Comparison of ENCODE assay signal across 1 cellular context in the genomic region with DNA sequence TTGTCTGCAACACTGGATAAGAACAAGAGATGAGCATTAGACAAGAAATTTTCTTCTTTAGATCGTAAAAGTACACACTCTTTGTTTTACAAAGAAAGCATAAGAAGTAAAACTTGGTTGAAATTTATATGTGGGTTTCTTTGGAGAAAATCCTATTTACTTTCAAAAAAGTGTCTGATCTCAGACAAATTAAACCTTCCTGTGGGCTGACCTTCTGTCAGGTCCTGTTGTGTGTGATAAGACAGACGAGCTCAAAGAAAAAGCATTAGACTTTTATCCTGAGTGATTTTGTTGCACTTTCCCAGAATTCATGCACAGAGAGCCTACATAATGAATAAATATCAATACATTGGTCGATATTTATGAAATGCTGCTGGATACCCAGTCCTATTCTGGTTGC.
TF ChIP-seq lines count a peak whose summit lies in the region.

No MANE protein-coding gene starts in this region.

TF ChIP-seq in neural cell, 6 proteins besides CTCF, POLR2A, EP300 and RAD21:
- TF ChIP-seq, protein P1, sequence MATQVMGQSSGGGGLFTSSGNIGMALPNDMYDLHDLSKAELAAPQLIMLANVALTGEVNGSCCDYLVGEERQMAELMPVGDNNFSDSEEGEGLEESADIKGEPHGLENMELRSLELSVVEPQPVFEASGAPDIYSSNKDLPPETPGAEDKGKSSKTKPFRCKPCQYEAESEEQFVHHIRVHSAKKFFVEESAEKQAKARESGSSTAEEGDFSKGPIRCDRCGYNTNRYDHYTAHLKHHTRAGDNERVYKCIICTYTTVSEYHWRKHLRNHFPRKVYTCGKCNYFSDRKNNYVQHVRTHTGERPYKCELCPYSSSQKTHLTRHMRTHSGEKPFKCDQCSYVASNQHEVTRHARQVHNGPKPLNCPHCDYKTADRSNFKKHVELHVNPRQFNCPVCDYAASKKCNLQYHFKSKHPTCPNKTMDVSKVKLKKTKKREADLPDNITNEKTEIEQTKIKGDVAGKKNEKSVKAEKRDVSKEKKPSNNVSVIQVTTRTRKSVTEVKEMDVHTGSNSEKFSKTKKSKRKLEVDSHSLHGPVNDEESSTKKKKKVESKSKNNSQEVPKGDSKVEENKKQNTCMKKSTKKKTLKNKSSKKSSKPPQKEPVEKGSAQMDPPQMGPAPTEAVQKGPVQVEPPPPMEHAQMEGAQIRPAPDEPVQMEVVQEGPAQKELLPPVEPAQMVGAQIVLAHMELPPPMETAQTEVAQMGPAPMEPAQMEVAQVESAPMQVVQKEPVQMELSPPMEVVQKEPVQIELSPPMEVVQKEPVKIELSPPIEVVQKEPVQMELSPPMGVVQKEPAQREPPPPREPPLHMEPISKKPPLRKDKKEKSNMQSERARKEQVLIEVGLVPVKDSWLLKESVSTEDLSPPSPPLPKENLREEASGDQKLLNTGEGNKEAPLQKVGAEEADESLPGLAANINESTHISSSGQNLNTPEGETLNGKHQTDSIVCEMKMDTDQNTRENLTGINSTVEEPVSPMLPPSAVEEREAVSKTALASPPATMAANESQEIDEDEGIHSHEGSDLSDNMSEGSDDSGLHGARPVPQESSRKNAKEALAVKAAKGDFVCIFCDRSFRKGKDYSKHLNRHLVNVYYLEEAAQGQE (IDR thresholded peaks at IDR 0.05; ENCODE audit: borderline replicate concordance) = no peak
- TF ChIP-seq EZH2 (IDR thresholded peaks at IDR 0.05; ENCODE audit: borderline replicate concordance, insufficient read depth, low read length, poor library complexity, severe bottlenecking) (no peak), SMC3 (conservative IDR thresholded peaks at IDR 0.05; ENCODE audit: poor library complexity) (no peak)
